ENCODE assay signal across 23 cellular contexts in genomic region chr22:29750029-29750428, GRCh38. TPM values are rescaled to one million over a fixed set of nuclear protein-coding genes. Genes with fewer than 3 reads are reported as not detected.
DNase-seq lines count a peak whose midpoint lies in the region; ATAC-seq and TF ChIP-seq lines count a peak whose summit lies in the region.
"Had no signal": no experiment of that assay in that cellular context is flagged by ENCODE, and none has a peak within 500 bp of the region (broad histone marks: within the 10 kb centered on the region; RNA-seq: fewer than 3 reads in every experiment).

No MANE protein-coding gene starts in this region.

- H3K9me3 Mint-ChIP-seq in activated naive CD4-positive, alpha-beta T cell treated with anti-CD3 and anti-CD28 coated beads, Interleukin-2, amount 50 U/mL, for 72 hours, result no peaks in the 10 kb centered on the region
- H3K9me3 Mint-ChIP-seq in activated T-helper 17 cell treated with anti-CD3 and anti-CD28 coated beads, Interleukin-2, amount 50 U/mL, for 72 hours, result no peaks in the 10 kb centered on the region

- H3K4me1 Mint-ChIP-seq in activated T-helper 17 cell treated with anti-CD3 and anti-CD28 coated beads, Interleukin-2, amount 50 U/mL, for 72 hours, result peaks cover 20% of the 10 kb centered on the region

- H3K27ac ChIP-seq in HL-60 (replicated peaks), result peak overlapping the region; percentile 88
- peak overlapping the region; percentile 82 for H3K27ac ChIP-seq in neutrophil
- no peak overlapping the region for H3K27ac ChIP-seq in transverse colon
- H3K27ac ChIP-seq: BLaER1 had no signal

- TF ChIP-seq POLR2A in transverse colon (IDR thresholded peaks at IDR 0.05), result no peak

- no peak for DNase-seq in activated naive CD4-positive, alpha-beta T cell treated with anti-CD3 and anti-CD28 coated beads, Interleukin-2, amount 50 U/mL, for 72 hours (ENCODE audit: low spot score in 2 of 2)
- DNase-seq in activated naive CD4-positive, alpha-beta T cell (lab: John Stamatoyannopoulos, UW), result no peak
- DNase-seq in HL-60 (ENCODE audit: low read depth in 1 of 2, low spot score in 1 of 2) (no peak), left lobe of liver (ENCODE audit: low spot score) (no peak), transverse colon (no peak), kidney glomerular epithelial cell (lab: John Stamatoyannopoulos, UW) (no peak)
- DNase-seq: DMS79 treated with DMSO at 0.1 percent for 48 hours, H7, Kasumi-1, MG63, NCI-H1048, NCI-H1436 treated with DMSO at 0.1 percent for 48 hours, NCI-H2029, NCI-H345, NCI-H524 treated with DMSO at 0.1 percent for 48 hours, PC-3, RPMI8226, SIG-M5 had no signal

- no peak for TF ChIP-seq CTCF in HL-60 (IDR thresholded peaks at IDR 0.05; ENCODE audit: insufficient read depth, low read length)
- no peak for TF ChIP-seq CTCF in neutrophil (IDR thresholded peaks at IDR 0.05)
- TF ChIP-seq CTCF in transverse colon (IDR thresholded peaks at IDR 0.05), result no peak

- 97% methylated on average over 3 of the region's 3 CpGs; no CpG with 5 or more reads in 1 of the 2 donors for WGBS in transverse colon (ENCODE audit: low coverage in 1 of 2), 2 donors

- H3K36me3 Mint-ChIP-seq in activated naive CD4-positive, alpha-beta T cell treated with anti-CD3 and anti-CD28 coated beads, Interleukin-2, amount 50 U/mL, for 72 hours, result peaks cover 9 to 12% of the 10 kb centered on the region in 2 donors
- H3K36me3 Mint-ChIP-seq in activated T-helper 17 cell treated with anti-CD3 and anti-CD28 coated beads, Interleukin-2, amount 50 U/mL, for 72 hours (ENCODE audit: low read depth), result peaks cover 27% of the 10 kb centered on the region

- no peak for ATAC-seq in activated naive CD4-positive, alpha-beta T cell treated with anti-CD3 and anti-CD28 coated beads, Interleukin-2, amount 50 U/mL, for 72 hours
- no peak for ATAC-seq in activated T-helper 17 cell treated with anti-CD3 and anti-CD28 coated beads, Interleukin-2, amount 50 U/mL, for 72 hours (replicated peaks)
- no peak for ATAC-seq in left lobe of liver
- ATAC-seq: PC-3 had no signal

- H3K36me3 ChIP-seq in neutrophil (peaks cover 41% of the 10 kb centered on the region), transverse colon (peaks cover 0 to 5% (median 0%) of the 10 kb centered on the region in 4 donors)
- H3K36me3 ChIP-seq: MG63 had no signal

- H3K4me3 ChIP-seq in HL-60 (replicated peaks; ENCODE audit: insufficient read depth, low read length), result no peak overlapping the region
- H3K4me3 ChIP-seq in neutrophil (ENCODE audit: low read depth in 1 of 2, low read length in 1 of 2), result peak overlapping the region in 1 of 2 experiments; percentile 40
- no peak overlapping the region for H3K4me3 ChIP-seq in transverse colon
- H3K4me3 ChIP-seq: BLaER1, MG63 had no signal

- peak overlapping the region; percentile 30 for H3K4me3 Mint-ChIP-seq in activated T-helper 17 cell treated with anti-CD3 and anti-CD28 coated beads, Interleukin-2, amount 50 U/mL, for 72 hours

- H3K4me1 ChIP-seq in neutrophil (ENCODE audit: control insufficient read depth in 1 of 2, insufficient read depth in 1 of 2, low read depth in 1 of 2, low read length in 1 of 2) (peaks cover 50 to 56% of the 10 kb centered on the region in 2 experiments), transverse colon (no peaks in the 10 kb centered on the region)

- H3K27ac Mint-ChIP-seq in activated naive CD4-positive, alpha-beta T cell treated with anti-CD3 and anti-CD28 coated beads, Interleukin-2, amount 50 U/mL, for 72 hours, result peak overlapping the region; percentile 31 to 93
- peak overlapping the region; percentile 87 for H3K27ac Mint-ChIP-seq in activated T-helper 17 cell treated with anti-CD3 and anti-CD28 coated beads, Interleukin-2, amount 50 U/mL, for 72 hours

- no peak for TF ChIP-seq EP300 in transverse colon (IDR thresholded peaks at IDR 0.05; ENCODE audit: low read depth)

- in situ Hi-C loops in transverse colon (cut with MboI; ENCODE audit: low pct_ligation_motif_present in 1 of 4, low pct_unique_long_range_greater_than_20kb in 1 of 4, low sequenced_read_pairs in 3 of 4), result no loop called here

- H3K9me3 ChIP-seq in neutrophil (no peaks in the 10 kb centered on the region), transverse colon (no peaks in the 10 kb centered on the region)
- H3K9me3 ChIP-seq: BLaER1, MG63 had no signal

- no peaks in the 10 kb centered on the region for H3K27me3 Mint-ChIP-seq in activated T-helper 17 cell treated with anti-CD3 and anti-CD28 coated beads, Interleukin-2, amount 50 U/mL, for 72 hours

- intact Hi-C loops in transverse colon (cut with DNase I; ENCODE audit: low total_unique reads), result no loop called here

- H3K27me3 ChIP-seq in HL-60 (ENCODE audit: insufficient read depth, poor library complexity, severe bottlenecking), result no peaks in the 10 kb centered on the region
- no peaks in the 10 kb centered on the region for H3K27me3 ChIP-seq in neutrophil
- H3K27me3 ChIP-seq in transverse colon, result no peaks in the 10 kb centered on the region
- H3K27me3 ChIP-seq: BLaER1, MG63 had no signal

RNA-seq across cellular contexts. Expression of gene ZMAT5, which starts 16.8 kb away (rescaled TPM):
- 10 to 100 TPM; 16.3 to 18.6 TPM for total RNA-seq in activated naive CD4-positive, alpha-beta T cell treated with anti-CD3 and anti-CD28 coated beads, Interleukin-2, amount 50 U/mL, for 72 hours
- total RNA-seq in activated T-helper 17 cell treated with anti-CD3 and anti-CD28 coated beads, Interleukin-2, amount 50 U/mL, for 72 hours, result 10 to 100 TPM; 17.8 to 29.7 TPM
- total RNA-seq in left lobe of liver (11.1 TPM), transverse colon (10 to 100 TPM in 3 of 4 donors, not detected in 1; 13.8 to 20.2 (median 19.1) TPM)

RNA-seq across cellular contexts. Expression of gene UQCR10, which starts 17.1 kb away (rescaled TPM):
- 100 to 1,000 TPM in 1 of 2 donors, 10 to 100 TPM in 1; 72.2 to 107 TPM for total RNA-seq in activated naive CD4-positive, alpha-beta T cell treated with anti-CD3 and anti-CD28 coated beads, Interleukin-2, amount 50 U/mL, for 72 hours
- total RNA-seq in activated T-helper 17 cell treated with anti-CD3 and anti-CD28 coated beads, Interleukin-2, amount 50 U/mL, for 72 hours, result 100 to 1,000 TPM in 1 of 2 donors, 10 to 100 TPM in 1; 62.8 to 106 TPM
- total RNA-seq in left lobe of liver (65.5 TPM), transverse colon (100 to 1,000 TPM in 1 of 4 donors, 10 to 100 TPM in 3; 22.4 to 139 (median 47.3) TPM)

RNA-seq across cellular contexts. Expression of gene CABP7, which starts 30.2 kb away (rescaled TPM):
- under 1 TPM in 1 of 2 donors, not detected in 1; 0.18 TPM for total RNA-seq in activated naive CD4-positive, alpha-beta T cell treated with anti-CD3 and anti-CD28 coated beads, Interleukin-2, amount 50 U/mL, for 72 hours
- total RNA-seq in activated T-helper 17 cell treated with anti-CD3 and anti-CD28 coated beads, Interleukin-2, amount 50 U/mL, for 72 hours, result under 1 TPM in 1 of 2 donors, not detected in 1; 0.09 TPM
- total RNA-seq in left lobe of liver, result not detected
- not detected for total RNA-seq in transverse colon
- total RNA-seq: A673, H7, HT-29 had no signal

Comparison
In these comparisons a context has a peak if more than half of its experiments do, and no peak if none do; other contexts are left out.
1. H3K27ac ChIP-seq: peak in HL-60 (single experiment) and neutrophil (single experiment); none in transverse colon (0 of 4).